ENCODE assay signal across 24 cellular contexts in genomic region chr6:98136333-98136732, GRCh38.
"Had no signal": no experiment of that assay in that cellular context is flagged by ENCODE, and none has a peak within 500 bp of the region (broad histone marks: within the 10 kb centered on the region; RNA-seq: fewer than 3 reads in every experiment).

No MANE protein-coding gene starts in this region.

- H3K36me3 ChIP-seq: brain microvascular endothelial cell, tibial nerve, vagina had no signal

- H3K4me1 ChIP-seq: foreskin keratinocyte, tibial nerve, vagina had no signal

- ATAC-seq: activated T-cell treated with anti-CD3 and anti-CD28 coated beads, Interleukin-2, amount 50 U/mL, for 72 hours; foreskin keratinocyte; left ventricle myocardium superior; natural killer cell; right cardiac atrium had no signal

- H3K4me3 Mint-ChIP-seq: activated CD4-positive, alpha-beta T cell treated with anti-CD3 and anti-CD28 coated beads, Interleukin-2, amount 10 ng/mL, durations not matched to agents 7 days and 5 days; activated naive CD8-positive, alpha-beta T cell treated with anti-CD3 and anti-CD28 coated beads for 36 hours; activated T-cell treated with anti-CD3 and anti-CD28 coated beads, Interleukin-2, amount 50 U/mL, for 72 hours; central memory CD8-positive, alpha-beta T cell; memory B cell; natural killer cell had no signal

- H3K4me1 Mint-ChIP-seq: activated CD4-positive, alpha-beta T cell treated with anti-CD3 and anti-CD28 coated beads, Interleukin-2, amount 10 ng/mL, durations not matched to agents 7 days and 5 days; activated naive CD8-positive, alpha-beta T cell treated with anti-CD3 and anti-CD28 coated beads for 36 hours; central memory CD8-positive, alpha-beta T cell; memory B cell; natural killer cell had no signal

- FAIRE-seq: TTC549 had no signal

- H3K9me3 Mint-ChIP-seq: activated CD4-positive, alpha-beta T cell treated with anti-CD3 and anti-CD28 coated beads, Interleukin-2, amount 10 ng/mL, durations not matched to agents 7 days and 5 days; activated naive CD8-positive, alpha-beta T cell treated with anti-CD3 and anti-CD28 coated beads for 36 hours had no signal

- H3K27ac Mint-ChIP-seq: activated CD4-positive, alpha-beta T cell treated with anti-CD3 and anti-CD28 coated beads, Interleukin-2, amount 10 ng/mL, durations not matched to agents 7 days and 5 days; activated naive CD8-positive, alpha-beta T cell treated with anti-CD3 and anti-CD28 coated beads for 36 hours; activated T-cell treated with anti-CD3 and anti-CD28 coated beads, Interleukin-2, amount 50 U/mL, for 72 hours; memory B cell; natural killer cell had no signal

- H3K27me3 ChIP-seq: brain microvascular endothelial cell, tibial nerve, vagina had no signal

- H3K27me3 Mint-ChIP-seq: activated CD4-positive, alpha-beta T cell treated with anti-CD3 and anti-CD28 coated beads, Interleukin-2, amount 10 ng/mL, durations not matched to agents 7 days and 5 days; activated naive CD8-positive, alpha-beta T cell treated with anti-CD3 and anti-CD28 coated beads for 36 hours; central memory CD8-positive, alpha-beta T cell; memory B cell had no signal

- DNase-seq: activated CD4-positive, alpha-beta T cell treated with anti-CD3 and anti-CD28 coated beads, Interleukin-2, amount 10 ng/mL, durations not matched to agents 7 days and 5 days; activated CD4-positive, CD25-positive, alpha-beta regulatory T cell; activated CD8-positive, alpha-beta memory T cell treated with anti-CD3 and anti-CD28 coated beads, Interleukin-2, amount 50 U/mL, for 48 hours; activated gamma-delta T cell; activated naive CD8-positive, alpha-beta T cell treated with anti-CD3 and anti-CD28 coated beads for 36 hours; activated T-cell treated with anti-CD3 and anti-CD28 coated beads, Interleukin-2, amount 50 U/mL, for 72 hours; amygdala; brain microvascular endothelial cell; cortex of kidney; effector CD8-positive, alpha-beta T cell; foreskin keratinocyte; left ventricle myocardium superior; natural killer cell; occipital lobe; right cardiac atrium; stimulated activated CD4-positive, alpha-beta T cell treated with anti-CD3 and anti-CD28 coated beads, Interleukin-4, amount 100 ng/mL, for 24 hours; stimulated activated naive CD4-positive, alpha-beta T cell; substantia nigra had no signal

- H3K4me3 ChIP-seq: skin epidermis, tibial nerve, vagina had no signal

- H3K9me3 ChIP-seq: tibial nerve, vagina had no signal

- H3K36me3 Mint-ChIP-seq: activated naive CD8-positive, alpha-beta T cell treated with anti-CD3 and anti-CD28 coated beads for 36 hours; memory B cell; natural killer cell had no signal

- H3K27ac ChIP-seq: brain microvascular endothelial cell, foreskin keratinocyte, skin epidermis, tibial nerve, vagina had no signal
